ENCODE assay signal across 1 cellular context in the genomic region with DNA sequence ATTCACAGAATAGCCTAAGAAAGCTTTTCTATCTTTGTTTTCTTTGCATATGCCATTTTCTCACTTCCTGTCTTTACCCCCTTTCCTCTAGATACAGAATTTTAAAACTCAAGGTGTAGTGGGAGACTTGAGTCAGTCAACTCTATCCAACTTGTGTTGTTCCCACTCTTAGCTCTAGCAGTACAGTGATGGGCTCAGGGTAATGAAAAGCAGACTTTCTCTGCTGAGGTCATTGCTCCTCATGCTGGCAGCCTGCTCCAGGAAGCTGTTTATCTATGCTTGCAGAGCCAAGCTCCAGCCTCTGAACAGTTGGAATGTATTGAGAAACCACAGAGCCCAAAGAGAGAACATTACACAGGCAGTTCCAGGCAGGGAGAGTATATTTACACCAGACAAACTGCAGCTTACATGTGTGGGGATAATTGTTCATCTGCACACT.
A peak's percentile ranks its signal among the peaks of the same experiment; 100 is the strongest.
TF ChIP-seq lines count a peak whose summit lies in the region.

No MANE protein-coding gene starts in this region.

TF ChIP-seq in HepG2, 621 proteins besides CTCF, POLR2A, EP300 and RAD21 (continued from another document and continues in another):
- TF ChIP-seq KIAA2018 (CRISPR knock-in tag; IDR thresholded peaks at IDR 0.05; ENCODE audit: borderline replicate concordance) (no peak), NBN (conservative IDR thresholded peaks at IDR 0.05) (no peak), BCL6 (CRISPR knock-in tag; IDR thresholded peaks at IDR 0.05) (peak; percentile 65), ZNF546 (CRISPR knock-in tag; conservative IDR thresholded peaks at IDR 0.05) (no peak), ZSCAN9 (CRISPR knock-in tag; IDR thresholded peaks at IDR 0.05; ENCODE audit: borderline replicate concordance) (peak; percentile 77; the same call in 1 of the 2 replicates), ZNF788 (CRISPR knock-in tag; IDR thresholded peaks at IDR 0.05; ENCODE audit: borderline replicate concordance) (no peak; the same call in 1 of the 2 replicates), HMG20B (CRISPR knock-in tag; conservative IDR thresholded peaks at IDR 0.05) (no peak), ATF2 (CRISPR knock-in tag; IDR thresholded peaks at IDR 0.05) (peak; percentile 60; the same call in 1 of the 2 replicates), ZNF776 (CRISPR knock-in tag; IDR thresholded peaks at IDR 0.05) (no peak), ZNF558 (CRISPR knock-in tag; IDR thresholded peaks at IDR 0.05; ENCODE audit: borderline replicate concordance) (no peak), SMAD3 (CRISPR knock-in tag; IDR thresholded peaks at IDR 0.05) (0 out of 2 replicates have a peak, but pooled peaks have one; percentile 39), ZNF501 (CRISPR knock-in tag; IDR thresholded peaks at IDR 0.05) (no peak; the same call in 1 of the 2 replicates), ISL2 (CRISPR knock-in tag; IDR thresholded peaks at IDR 0.05) (no peak), ZNF75D (CRISPR knock-in tag; IDR thresholded peaks at IDR 0.05; ENCODE audit: borderline replicate concordance) (no peak), ZNF605 (CRISPR knock-in tag; IDR thresholded peaks at IDR 0.05) (0 out of 2 replicates have a peak, but pooled peaks have one; percentile 33), ZNF790 (CRISPR knock-in tag; IDR thresholded peaks at IDR 0.05; ENCODE audit: borderline replicate concordance) (no peak), KLF12 (CRISPR knock-in tag; IDR thresholded peaks at IDR 0.05; ENCODE audit: borderline replicate concordance) (no peak), ZNF3 (CRISPR knock-in tag; IDR thresholded peaks at IDR 0.05) (peak; percentile 48; the same call in 1 of the 2 replicates), FOXJ3 (CRISPR knock-in tag; IDR thresholded peaks at IDR 0.05; ENCODE audit: borderline replicate concordance) (peak; percentile 69; the same call in 1 of the 2 replicates), ZNF557 (CRISPR knock-in tag; IDR thresholded peaks at IDR 0.05) (no peak), ZNF616 (CRISPR knock-in tag; IDR thresholded peaks at IDR 0.05; ENCODE audit: low read depth) (no peak), HNRNPLL (IDR thresholded peaks at IDR 0.05; ENCODE audit: low read depth, low read length, poor library complexity, severe bottlenecking) (no peak), CBFB (CRISPR knock-in tag; IDR thresholded peaks at IDR 0.05) (0 out of 2 replicates have a peak, but pooled peaks have one; percentile 42), ZNF570 (CRISPR knock-in tag; IDR thresholded peaks at IDR 0.05; ENCODE audit: borderline replicate concordance) (no peak), ZBTB8A (CRISPR knock-in tag; IDR thresholded peaks at IDR 0.05; ENCODE audit: borderline replicate concordance, low read depth) (no peak), ZSCAN22 (CRISPR knock-in tag; IDR thresholded peaks at IDR 0.05) (no peak), CENPX (CRISPR knock-in tag; IDR thresholded peaks at IDR 0.05) (no peak)
- TF ChIP-seq, protein P1, sequence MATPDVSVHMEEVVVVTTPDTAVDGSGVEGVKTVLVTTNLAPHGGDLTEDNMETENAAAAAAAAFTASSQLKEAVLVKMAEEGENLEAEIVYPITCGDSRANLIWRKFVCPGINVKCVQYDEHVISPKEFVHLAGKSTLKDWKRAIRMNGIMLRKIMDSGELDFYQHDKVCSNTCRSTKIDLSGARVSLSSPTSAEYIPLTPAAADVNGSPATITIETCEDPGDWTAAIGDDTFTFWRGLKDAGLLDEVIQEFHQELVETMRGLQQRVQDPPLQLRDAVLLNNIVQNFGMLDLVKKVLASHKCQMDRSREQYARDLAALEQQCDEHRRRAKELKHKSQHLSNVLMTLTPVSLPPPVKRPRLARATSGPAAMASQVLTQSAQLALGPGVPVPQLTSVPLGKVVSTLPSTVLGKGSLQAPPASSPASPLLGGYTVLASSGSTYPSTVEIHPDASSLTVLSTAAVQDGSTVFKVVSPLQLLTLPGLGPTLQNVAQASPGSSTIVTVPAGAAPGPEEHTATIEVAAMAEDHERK (CRISPR knock-in tag; IDR thresholded peaks at IDR 0.05; ENCODE audit: low read depth): no peak
- TF ChIP-seq, protein P2, sequence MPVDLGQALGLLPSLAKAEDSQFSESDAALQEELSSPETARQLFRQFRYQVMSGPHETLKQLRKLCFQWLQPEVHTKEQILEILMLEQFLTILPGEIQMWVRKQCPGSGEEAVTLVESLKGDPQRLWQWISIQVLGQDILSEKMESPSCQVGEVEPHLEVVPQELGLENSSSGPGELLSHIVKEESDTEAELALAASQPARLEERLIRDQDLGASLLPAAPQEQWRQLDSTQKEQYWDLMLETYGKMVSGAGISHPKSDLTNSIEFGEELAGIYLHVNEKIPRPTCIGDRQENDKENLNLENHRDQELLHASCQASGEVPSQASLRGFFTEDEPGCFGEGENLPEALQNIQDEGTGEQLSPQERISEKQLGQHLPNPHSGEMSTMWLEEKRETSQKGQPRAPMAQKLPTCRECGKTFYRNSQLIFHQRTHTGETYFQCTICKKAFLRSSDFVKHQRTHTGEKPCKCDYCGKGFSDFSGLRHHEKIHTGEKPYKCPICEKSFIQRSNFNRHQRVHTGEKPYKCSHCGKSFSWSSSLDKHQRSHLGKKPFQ (CRISPR knock-in tag; IDR thresholded peaks at IDR 0.05; ENCODE audit: insufficient replicate concordance): no peak
- TF ChIP-seq, protein P3, sequence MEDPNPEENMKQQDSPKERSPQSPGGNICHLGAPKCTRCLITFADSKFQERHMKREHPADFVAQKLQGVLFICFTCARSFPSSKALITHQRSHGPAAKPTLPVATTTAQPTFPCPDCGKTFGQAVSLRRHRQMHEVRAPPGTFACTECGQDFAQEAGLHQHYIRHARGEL (CRISPR knock-in tag; IDR thresholded peaks at IDR 0.05): no peak
- TF ChIP-seq, protein P4, sequence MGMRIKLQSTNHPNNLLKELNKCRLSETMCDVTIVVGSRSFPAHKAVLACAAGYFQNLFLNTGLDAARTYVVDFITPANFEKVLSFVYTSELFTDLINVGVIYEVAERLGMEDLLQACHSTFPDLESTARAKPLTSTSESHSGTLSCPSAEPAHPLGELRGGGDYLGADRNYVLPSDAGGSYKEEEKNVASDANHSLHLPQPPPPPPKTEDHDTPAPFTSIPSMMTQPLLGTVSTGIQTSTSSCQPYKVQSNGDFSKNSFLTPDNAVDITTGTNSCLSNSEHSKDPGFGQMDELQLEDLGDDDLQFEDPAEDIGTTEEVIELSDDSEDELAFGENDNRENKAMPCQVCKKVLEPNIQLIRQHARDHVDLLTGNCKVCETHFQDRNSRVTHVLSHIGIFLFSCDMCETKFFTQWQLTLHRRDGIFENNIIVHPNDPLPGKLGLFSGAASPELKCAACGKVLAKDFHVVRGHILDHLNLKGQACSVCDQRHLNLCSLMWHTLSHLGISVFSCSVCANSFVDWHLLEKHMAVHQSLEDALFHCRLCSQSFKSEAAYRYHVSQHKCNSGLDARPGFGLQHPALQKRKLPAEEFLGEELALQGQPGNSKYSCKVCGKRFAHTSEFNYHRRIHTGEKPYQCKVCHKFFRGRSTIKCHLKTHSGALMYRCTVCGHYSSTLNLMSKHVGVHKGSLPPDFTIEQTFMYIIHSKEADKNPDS (CRISPR knock-in tag; IDR thresholded peaks at IDR 0.05): no peak
- TF ChIP-seq, protein P5, sequence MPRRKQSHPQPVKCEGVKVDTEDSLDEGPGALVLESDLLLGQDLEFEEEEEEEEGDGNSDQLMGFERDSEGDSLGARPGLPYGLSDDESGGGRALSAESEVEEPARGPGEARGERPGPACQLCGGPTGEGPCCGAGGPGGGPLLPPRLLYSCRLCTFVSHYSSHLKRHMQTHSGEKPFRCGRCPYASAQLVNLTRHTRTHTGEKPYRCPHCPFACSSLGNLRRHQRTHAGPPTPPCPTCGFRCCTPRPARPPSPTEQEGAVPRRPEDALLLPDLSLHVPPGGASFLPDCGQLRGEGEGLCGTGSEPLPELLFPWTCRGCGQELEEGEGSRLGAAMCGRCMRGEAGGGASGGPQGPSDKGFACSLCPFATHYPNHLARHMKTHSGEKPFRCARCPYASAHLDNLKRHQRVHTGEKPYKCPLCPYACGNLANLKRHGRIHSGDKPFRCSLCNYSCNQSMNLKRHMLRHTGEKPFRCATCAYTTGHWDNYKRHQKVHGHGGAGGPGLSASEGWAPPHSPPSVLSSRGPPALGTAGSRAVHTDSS (CRISPR knock-in tag; conservative IDR thresholded peaks at IDR 0.05): no peak
- TF ChIP-seq, protein P6, sequence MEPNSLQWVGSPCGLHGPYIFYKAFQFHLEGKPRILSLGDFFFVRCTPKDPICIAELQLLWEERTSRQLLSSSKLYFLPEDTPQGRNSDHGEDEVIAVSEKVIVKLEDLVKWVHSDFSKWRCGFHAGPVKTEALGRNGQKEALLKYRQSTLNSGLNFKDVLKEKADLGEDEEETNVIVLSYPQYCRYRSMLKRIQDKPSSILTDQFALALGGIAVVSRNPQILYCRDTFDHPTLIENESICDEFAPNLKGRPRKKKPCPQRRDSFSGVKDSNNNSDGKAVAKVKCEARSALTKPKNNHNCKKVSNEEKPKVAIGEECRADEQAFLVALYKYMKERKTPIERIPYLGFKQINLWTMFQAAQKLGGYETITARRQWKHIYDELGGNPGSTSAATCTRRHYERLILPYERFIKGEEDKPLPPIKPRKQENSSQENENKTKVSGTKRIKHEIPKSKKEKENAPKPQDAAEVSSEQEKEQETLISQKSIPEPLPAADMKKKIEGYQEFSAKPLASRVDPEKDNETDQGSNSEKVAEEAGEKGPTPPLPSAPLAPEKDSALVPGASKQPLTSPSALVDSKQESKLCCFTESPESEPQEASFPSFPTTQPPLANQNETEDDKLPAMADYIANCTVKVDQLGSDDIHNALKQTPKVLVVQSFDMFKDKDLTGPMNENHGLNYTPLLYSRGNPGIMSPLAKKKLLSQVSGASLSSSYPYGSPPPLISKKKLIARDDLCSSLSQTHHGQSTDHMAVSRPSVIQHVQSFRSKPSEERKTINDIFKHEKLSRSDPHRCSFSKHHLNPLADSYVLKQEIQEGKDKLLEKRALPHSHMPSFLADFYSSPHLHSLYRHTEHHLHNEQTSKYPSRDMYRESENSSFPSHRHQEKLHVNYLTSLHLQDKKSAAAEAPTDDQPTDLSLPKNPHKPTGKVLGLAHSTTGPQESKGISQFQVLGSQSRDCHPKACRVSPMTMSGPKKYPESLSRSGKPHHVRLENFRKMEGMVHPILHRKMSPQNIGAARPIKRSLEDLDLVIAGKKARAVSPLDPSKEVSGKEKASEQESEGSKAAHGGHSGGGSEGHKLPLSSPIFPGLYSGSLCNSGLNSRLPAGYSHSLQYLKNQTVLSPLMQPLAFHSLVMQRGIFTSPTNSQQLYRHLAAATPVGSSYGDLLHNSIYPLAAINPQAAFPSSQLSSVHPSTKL (CRISPR knock-in tag; IDR thresholded peaks at IDR 0.05): peak; percentile 87
